ENCODE assay signal across 21 cellular contexts in genomic region chr2:27058210-27058609, GRCh38. TPM values are rescaled to one million over a fixed set of nuclear protein-coding genes. Genes with fewer than 3 reads are reported as not detected.
DNase-seq lines count a peak whose midpoint lies in the region; ATAC-seq, FAIRE-seq and TF ChIP-seq lines count a peak whose summit lies in the region.
"Had no signal": no experiment of that assay in that cellular context is flagged by ENCODE, and none has a peak within 500 bp of the region (broad histone marks: within the 10 kb centered on the region; RNA-seq: fewer than 3 reads in every experiment).

No MANE protein-coding gene starts in this region.

- peaks cover 17 to 59% of the 10 kb centered on the region in 2 experiments for H3K36me3 ChIP-seq in HepG2 (replicated peaks in 1 of 2; ENCODE audit: control insufficient read depth in 1 of 2, insufficient read depth in 2 of 2, low read length in 2 of 2)
- H3K36me3 ChIP-seq in right lobe of liver, result peaks cover 0 to 10% (median 2%) of the 10 kb centered on the region in 4 donors

- no peak overlapping the region for H3K4me3 Mint-ChIP-seq in endothelial cell (ENCODE audit: unreplicated experiment)
- no peak overlapping the region for H3K4me3 Mint-ChIP-seq in stimulated activated effector memory CD8-positive, alpha-beta T cell treated with anti-CD3 and anti-CD28 coated beads, Interleukin-12 subunit alpha, Interleukin-12 subunit beta, amount 100 ng/mL, for 72 hours
- H3K4me3 Mint-ChIP-seq: CD8-positive, alpha-beta T cell; H9 had no signal

- H3K4me3 ChIP-seq in HepG2 (replicated peaks in 1 of 3; ENCODE audit: insufficient read depth in 1 of 3, low read depth in 2 of 3, low read length in 3 of 3), result no peak overlapping the region
- H3K4me3 ChIP-seq in right lobe of liver, result no peak overlapping the region
- H3K4me3 ChIP-seq: A549 had no signal

- H3K9ac ChIP-seq in HepG2 (ENCODE audit: insufficient read depth, low read depth, low read length), result no peak overlapping the region

- intact Hi-C loops in HepG2 (cut with micrococcal nuclease; ENCODE audit: unreplicated experiment), result no loop called here
- intact Hi-C loops in right lobe of liver (cut with DNase I), result no loop called here

- H3K4me1 ChIP-seq in HepG2 (ENCODE audit: insufficient read depth, low read length) (peaks cover 3% of the 10 kb centered on the region; the same call in 1 of the 2 replicates), right lobe of liver (peaks cover 0 to 17% (median 5%) of the 10 kb centered on the region in 4 donors)
- H3K4me1 ChIP-seq: A549 had no signal

- H3K27ac ChIP-seq in HepG2 (ENCODE audit: extremely low read length, insufficient read depth, low read length) (no peak overlapping the region), right lobe of liver (no peak overlapping the region)
- H3K27ac ChIP-seq: A549, C4-2B had no signal

- peaks cover 20% of the 10 kb centered on the region for H3K4me1 Mint-ChIP-seq in endothelial cell (ENCODE audit: unreplicated experiment)
- H3K4me1 Mint-ChIP-seq in stimulated activated effector memory CD8-positive, alpha-beta T cell treated with anti-CD3 and anti-CD28 coated beads, Interleukin-12 subunit alpha, Interleukin-12 subunit beta, amount 100 ng/mL, for 72 hours, result no peaks in the 10 kb centered on the region
- H3K4me1 Mint-ChIP-seq: H9 had no signal

- TF ChIP-seq EP300 in HepG2 (IDR thresholded peaks at IDR 0.05; ENCODE audit: low read depth in 2 of 2, low read length in 2 of 2) (no peak), HepG2 (CRISPR knock-in tag; IDR thresholded peaks at IDR 0.05; ENCODE audit: borderline replicate concordance) (no peak)

- WGBS in HepG2 (ENCODE audit: low lambda C conversion rate), result 93% methylated on average over 10 of the region's 10 CpGs
- 96% methylated on average over 4 of the region's 10 CpGs for WGBS in right lobe of liver (ENCODE audit: insufficient coverage, low coverage, low lambda C conversion rate, missing lambda C conversion rate)

- no peak for TF ChIP-seq CTCF in HepG2 (CRISPR knock-in tag; IDR thresholded peaks at IDR 0.05)
- TF ChIP-seq CTCF in right lobe of liver (IDR thresholded peaks at IDR 0.05), result no peak
- no peak for TF ChIP-seq CTCF in endothelial cell (IDR thresholded peaks at IDR 0.05; ENCODE audit: unreplicated experiment)

- TF ChIP-seq POLR2A in HepG2 (IDR thresholded peaks at IDR 0.05; ENCODE audit: insufficient read depth in 1 of 2, low read depth in 2 of 2, low read length in 2 of 2) (peak in 1 of 2 experiments; percentile 6; a peak in 3 of 4 replicates), right lobe of liver (IDR thresholded peaks at IDR 0.05) (no peak), GM18951 (IDR thresholded peaks at IDR 0.05; ENCODE audit: extremely low read depth, insufficient read depth, insufficient read length) (peak; percentile 18), GM12892 (IDR thresholded peaks at IDR 0.05; ENCODE audit: low read depth, low read length) (no peak)

- peaks cover 2% of the 10 kb centered on the region; the same call in 1 of the 2 replicates for H4K20me1 ChIP-seq in HepG2 (ENCODE audit: insufficient read depth, low read length)

- peaks cover 5% of the 10 kb centered on the region for H3K27me3 Mint-ChIP-seq in endothelial cell (ENCODE audit: unreplicated experiment)

- no peaks in the 10 kb centered on the region for H3K79me2 ChIP-seq in HepG2 (ENCODE audit: insufficient read depth, low read length)

- FAIRE-seq in HepG2 (lab: Jason Lieb, UNC) (no peak), GM12892 (lab: Jason Lieb, UNC) (no peak)
- FAIRE-seq: A549, D721Med, G401.6, HTR-8/SVneo had no signal

- TF ChIP-seq RAD21 in HepG2 (CRISPR knock-in tag; IDR thresholded peaks at IDR 0.05), result no peak

- H2AFZ ChIP-seq in HepG2 (ENCODE audit: low read length), result no peak overlapping the region

- peak overlapping the region; percentile 42 for H3K27ac Mint-ChIP-seq in endothelial cell (ENCODE audit: unreplicated experiment)
- H3K27ac Mint-ChIP-seq in stimulated activated effector memory CD8-positive, alpha-beta T cell treated with anti-CD3 and anti-CD28 coated beads, Interleukin-12 subunit alpha, Interleukin-12 subunit beta, amount 100 ng/mL, for 72 hours, result peak overlapping the region; percentile 37
- H3K27ac Mint-ChIP-seq: CD8-positive, alpha-beta T cell; H9 had no signal

- CTCF ChIA-PET in HepG2 (lab: Yijun Ruan, JAX; ENCODE audit: low intra/inter-chr PET ratio, low total read pairs), result no interaction called here

- in situ Hi-C loops in HepG2 (cut with HindIII; ENCODE audit: extremely low pct_ligation_motif_present, low pct_unique_long_range_greater_than_20kb), result no loop called here
- in situ Hi-C loops in GM18951 (cut with MboI; ENCODE audit: low sequenced_read_pairs, unreplicated experiment), result no loop called here

- no peak overlapping the region for H3K4me2 ChIP-seq in HepG2 (ENCODE audit: low read depth, low read length)
- H3K4me2 ChIP-seq: A549 had no signal

- H3K36me3 Mint-ChIP-seq in endothelial cell (ENCODE audit: low read depth, unreplicated experiment), result peaks cover 42% of the 10 kb centered on the region
- peaks cover 79% of the 10 kb centered on the region for H3K36me3 Mint-ChIP-seq in stimulated activated effector memory CD8-positive, alpha-beta T cell treated with anti-CD3 and anti-CD28 coated beads, Interleukin-12 subunit alpha, Interleukin-12 subunit beta, amount 100 ng/mL, for 72 hours

- H3K27me3 ChIP-seq in HepG2 (ENCODE audit: control insufficient read depth in 1 of 2, insufficient read depth in 2 of 2, low read length in 2 of 2), result no peaks in the 10 kb centered on the region
- H3K27me3 ChIP-seq in right lobe of liver, result no peaks in the 10 kb centered on the region
- H3K27me3 ChIP-seq: BE2C had no signal

- DNase-seq in HepG2 (ENCODE audit: low spot score) (no peak), right lobe of liver (no peak), endothelial cell (ENCODE audit: low spot score) (no peak), medulla oblongata (ENCODE audit: extremely low spot score) (no peak), GM12892 (ENCODE audit: insufficient read length) (no peak), NCI-H128 (lab: John Stamatoyannopoulos, UW; ENCODE audit: unreplicated experiment) (no peak)
- no peak for DNase-seq in stimulated activated effector memory CD8-positive, alpha-beta T cell treated with anti-CD3 and anti-CD28 coated beads, Interleukin-12 subunit alpha, Interleukin-12 subunit beta, amount 100 ng/mL, for 72 hours (ENCODE audit: low spot score in 2 of 2)
- DNase-seq: BE2C; CD8-positive, alpha-beta T cell; COR-L47; DMS153; DMS79 treated with DMSO at 0.1 percent for 48 hours; EL; GOT3; H9 had no signal

- POLR2A ChIA-PET in HepG2 (lab: Yijun Ruan, JAX), result interaction anchor here (1.4 to 11.6 kb wide), 6 partner anchors 7 to 36 kb away, joined by 3 to 100 read pairs (median 13); partner anchors contain the start of genes AGBL5, EMILIN1 and OST4

- BruUV-seq in HepG2 (replicated peaks; lab: Mats Ljungman, UMichigan), result no TSS peak

- H3K9me3 Mint-ChIP-seq in endothelial cell (ENCODE audit: unreplicated experiment), result no peaks in the 10 kb centered on the region
- H3K9me3 Mint-ChIP-seq in stimulated activated effector memory CD8-positive, alpha-beta T cell treated with anti-CD3 and anti-CD28 coated beads, Interleukin-12 subunit alpha, Interleukin-12 subunit beta, amount 100 ng/mL, for 72 hours, result no peaks in the 10 kb centered on the region
- H3K9me3 Mint-ChIP-seq: CD8-positive, alpha-beta T cell; H9 had no signal

- ATAC-seq in HepG2 (0 out of 3 replicates have a peak, but pooled peaks have one; percentile 5), right lobe of liver (no peak)
- no peak for ATAC-seq in stimulated activated effector memory CD8-positive, alpha-beta T cell treated with anti-CD3 and anti-CD28 coated beads, Interleukin-12 subunit alpha, Interleukin-12 subunit beta, amount 100 ng/mL, for 72 hours
- ATAC-seq: A549; CD8-positive, alpha-beta T cell had no signal

- no peaks in the 10 kb centered on the region for H3K9me3 ChIP-seq in HepG2 (ENCODE audit: low read length)
- no peaks in the 10 kb centered on the region for H3K9me3 ChIP-seq in right lobe of liver
- H3K9me3 ChIP-seq: A549, BE2C had no signal

RNA-seq across cellular contexts. Expression of gene AGBL5, which starts 6.7 kb away (rescaled TPM):
- total RNA-seq in HepG2 (2016; rRNA removed; fragmentation: Illumina TruSeq; extraction: Trizol) (48.6 and 55.9 TPM in 2 replicates), right lobe of liver (1 to 10 TPM; 3.9 to 7.4 (median 6.4) TPM), endothelial cell (ENCODE audit: unreplicated experiment) (32.5 TPM)
- total RNA-seq in HepG2 (2016; cell fraction: cytosol; rRNA removed; fragmentation: Illumina TruSeq; extraction: Trizol; ENCODE audit: low read depth), result 148 and 152 TPM in 2 replicates
- 39.9 and 57.5 TPM in 2 replicates for total RNA-seq in HepG2 (2016; cell fraction: insoluble cytoplasmic fraction; rRNA removed; fragmentation: Illumina TruSeq; extraction: Trizol)
- total RNA-seq in HepG2 (2016; cell fraction: membrane; rRNA removed; fragmentation: Illumina TruSeq; extraction: Trizol), result 249 and 253 TPM in 2 replicates
- 22.8 and 23.0 TPM in 2 replicates for total RNA-seq in HepG2 (2016; cell fraction: nucleus; rRNA removed; fragmentation: Illumina TruSeq; extraction: Trizol)
- 63.6 and 73.3 TPM in 2 replicates for polyA plus RNA-seq in HepG2 (2011; rRNA removed)
- polyA plus RNA-seq in HepG2 (2011; cell fraction: cytosol; rRNA removed), result 65.6 and 84.8 TPM in 2 replicates
- polyA plus RNA-seq in HepG2 (2011; cell fraction: nucleus; rRNA removed), result 45.3 and 47.1 TPM in 2 replicates
- polyA plus RNA-seq in HepG2 (2012), result 36.8 and 51.0 TPM in 2 replicates
- polyA plus RNA-seq in HepG2 (2016; cell fraction: cytosol; fragmentation: Illumina TruSeq; extraction: Trizol; ENCODE audit: low read depth), result 247 and 251 TPM in 2 replicates
- 54.3 and 66.5 TPM in 2 replicates for polyA plus RNA-seq in HepG2 (2016; cell fraction: insoluble cytoplasmic fraction; fragmentation: Illumina TruSeq; extraction: Trizol; ENCODE audit: low read depth)
- 277 and 306 TPM in 2 replicates for polyA plus RNA-seq in HepG2 (2016; cell fraction: membrane; fragmentation: Illumina TruSeq; extraction: Trizol; ENCODE audit: low read depth)
- 44.5 and 47.6 TPM in 2 replicates for polyA plus RNA-seq in HepG2 (2016; cell fraction: nucleus; fragmentation: Illumina TruSeq; extraction: Trizol; ENCODE audit: insufficient read depth, low read depth)
- 109 and 147 TPM in 2 replicates for polyA minus RNA-seq in HepG2 (2011; rRNA and poly(A)+ RNA removed; ENCODE audit: low replicate concordance)
- polyA minus RNA-seq in HepG2 (2011; cell fraction: cytosol; rRNA and poly(A)+ RNA removed), result 32.5 and 36.6 TPM in 2 replicates
- 26.1 and 37.3 TPM in 2 replicates for polyA minus RNA-seq in HepG2 (2011; cell fraction: nucleus; rRNA and poly(A)+ RNA removed)
- 18.1 TPM for polyA plus RNA-seq in GM12892 (2012; ENCODE audit: missing spikeins)

RNA-seq across cellular contexts. Expression of gene OST4, which starts 13.2 kb away (rescaled TPM):
- total RNA-seq in HepG2 (2016; rRNA removed; fragmentation: Illumina TruSeq; extraction: Trizol), result 498 and 508 TPM in 2 replicates
- 947 and 1,365 TPM in 2 replicates for total RNA-seq in HepG2 (2016; cell fraction: cytosol; rRNA removed; fragmentation: Illumina TruSeq; extraction: Trizol; ENCODE audit: low read depth)
- total RNA-seq in HepG2 (2016; cell fraction: insoluble cytoplasmic fraction; rRNA removed; fragmentation: Illumina TruSeq; extraction: Trizol), result 496 and 506 TPM in 2 replicates
- total RNA-seq in HepG2 (2016; cell fraction: membrane; rRNA removed; fragmentation: Illumina TruSeq; extraction: Trizol), result 928 and 1,097 TPM in 2 replicates
- total RNA-seq in HepG2 (2016; cell fraction: nucleus; rRNA removed; fragmentation: Illumina TruSeq; extraction: Trizol), result 200 and 226 TPM in 2 replicates
- polyA plus RNA-seq in HepG2 (2011; rRNA removed), result 491 and 584 TPM in 2 replicates
- polyA plus RNA-seq in HepG2 (2011; cell fraction: cytosol; rRNA removed), result 627 and 1,057 TPM in 2 replicates
- polyA plus RNA-seq in HepG2 (2011; cell fraction: nucleus; rRNA removed), result 336 and 383 TPM in 2 replicates
- polyA plus RNA-seq in HepG2 (2012), result 371 and 440 TPM in 2 replicates
- polyA plus RNA-seq in HepG2 (2016; cell fraction: cytosol; fragmentation: Illumina TruSeq; extraction: Trizol; ENCODE audit: low read depth), result 1,401 and 1,836 TPM in 2 replicates
- polyA plus RNA-seq in HepG2 (2016; cell fraction: insoluble cytoplasmic fraction; fragmentation: Illumina TruSeq; extraction: Trizol; ENCODE audit: low read depth), result 640 and 680 TPM in 2 replicates
- 1,282 and 1,407 TPM in 2 replicates for polyA plus RNA-seq in HepG2 (2016; cell fraction: membrane; fragmentation: Illumina TruSeq; extraction: Trizol; ENCODE audit: low read depth)
- 415 and 448 TPM in 2 replicates for polyA plus RNA-seq in HepG2 (2016; cell fraction: nucleus; fragmentation: Illumina TruSeq; extraction: Trizol; ENCODE audit: insufficient read depth, low read depth)
- 310 and 535 TPM in 2 replicates for polyA minus RNA-seq in HepG2 (2011; rRNA and poly(A)+ RNA removed; ENCODE audit: low replicate concordance)
- polyA minus RNA-seq in HepG2 (2011; cell fraction: cytosol; rRNA and poly(A)+ RNA removed), result 514 and 560 TPM in 2 replicates
- polyA minus RNA-seq in HepG2 (2011; cell fraction: nucleus; rRNA and poly(A)+ RNA removed), result 136 and 144 TPM in 2 replicates
- 100 to 1,000 TPM; 144 to 182 (median 161) TPM for total RNA-seq in right lobe of liver
- total RNA-seq in endothelial cell (ENCODE audit: unreplicated experiment), result 379 TPM
- polyA plus RNA-seq in GM12892 (2012; ENCODE audit: missing spikeins), result 443 TPM

RNA-seq across cellular contexts. Expression of gene EMILIN1, which starts 20.2 kb away (rescaled TPM):
- 4.0 and 9.7 TPM in 2 replicates for total RNA-seq in HepG2 (2016; rRNA removed; fragmentation: Illumina TruSeq; extraction: Trizol)
- 0.53 and 0.61 TPM in 2 replicates for total RNA-seq in HepG2 (2016; cell fraction: cytosol; rRNA removed; fragmentation: Illumina TruSeq; extraction: Trizol; ENCODE audit: low read depth)
- total RNA-seq in HepG2 (2016; cell fraction: insoluble cytoplasmic fraction; rRNA removed; fragmentation: Illumina TruSeq; extraction: Trizol), result 4.1 and 12.5 TPM in 2 replicates
- total RNA-seq in HepG2 (2016; cell fraction: membrane; rRNA removed; fragmentation: Illumina TruSeq; extraction: Trizol), result 1.4 TPM in 2 replicates
- 8.7 and 9.5 TPM in 2 replicates for total RNA-seq in HepG2 (2016; cell fraction: nucleus; rRNA removed; fragmentation: Illumina TruSeq; extraction: Trizol)
- 8.1 and 13.1 TPM in 2 replicates for polyA plus RNA-seq in HepG2 (2011; rRNA removed)
- 9.7 and 19.1 TPM in 2 replicates for polyA plus RNA-seq in HepG2 (2011; cell fraction: cytosol; rRNA removed)
- polyA plus RNA-seq in HepG2 (2011; cell fraction: nucleus; rRNA removed), result 30.1 and 34.4 TPM in 2 replicates
- 8.6 and 10.0 TPM in 2 replicates for polyA plus RNA-seq in HepG2 (2012)
- 0.42 and 0.58 TPM in 2 replicates for polyA plus RNA-seq in HepG2 (2016; cell fraction: cytosol; fragmentation: Illumina TruSeq; extraction: Trizol; ENCODE audit: low read depth)
- polyA plus RNA-seq in HepG2 (2016; cell fraction: insoluble cytoplasmic fraction; fragmentation: Illumina TruSeq; extraction: Trizol; ENCODE audit: low read depth), result 2.8 and 3.2 TPM in 2 replicates
- 0.45 and 1.0 TPM in 2 replicates for polyA plus RNA-seq in HepG2 (2016; cell fraction: membrane; fragmentation: Illumina TruSeq; extraction: Trizol; ENCODE audit: low read depth)
- polyA plus RNA-seq in HepG2 (2016; cell fraction: nucleus; fragmentation: Illumina TruSeq; extraction: Trizol; ENCODE audit: insufficient read depth, low read depth), result 14.3 and 15.9 TPM in 2 replicates
- 0.54 and 19.1 TPM in 2 replicates for polyA minus RNA-seq in HepG2 (2011; rRNA and poly(A)+ RNA removed; ENCODE audit: low replicate concordance)
- 13.6 and 17.2 TPM in 2 replicates for polyA minus RNA-seq in HepG2 (2011; cell fraction: cytosol; rRNA and poly(A)+ RNA removed)
- polyA minus RNA-seq in HepG2 (2011; cell fraction: nucleus; rRNA and poly(A)+ RNA removed), result 4.8 and 5.6 TPM in 2 replicates
- 10 to 100 TPM in 5 of 6 experiments, 1 to 10 TPM in 1; 7.2 to 26.1 (median 21.0) TPM for total RNA-seq in right lobe of liver
- total RNA-seq in endothelial cell (ENCODE audit: unreplicated experiment), result 2.1 TPM
- 0.17 TPM for polyA plus RNA-seq in GM12892 (2012; ENCODE audit: missing spikeins)

RNA-seq across cellular contexts. Expression of gene TMEM214, which starts 25.4 kb away (rescaled TPM):
- 28.0 and 58.3 TPM in 2 replicates for total RNA-seq in HepG2 (2016; rRNA removed; fragmentation: Illumina TruSeq; extraction: Trizol)
- 13.7 and 15.2 TPM in 2 replicates for total RNA-seq in HepG2 (2016; cell fraction: cytosol; rRNA removed; fragmentation: Illumina TruSeq; extraction: Trizol; ENCODE audit: low read depth)
- total RNA-seq in HepG2 (2016; cell fraction: insoluble cytoplasmic fraction; rRNA removed; fragmentation: Illumina TruSeq; extraction: Trizol), result 22.8 and 61.4 TPM in 2 replicates
- 24.2 and 24.6 TPM in 2 replicates for total RNA-seq in HepG2 (2016; cell fraction: membrane; rRNA removed; fragmentation: Illumina TruSeq; extraction: Trizol)
- total RNA-seq in HepG2 (2016; cell fraction: nucleus; rRNA removed; fragmentation: Illumina TruSeq; extraction: Trizol), result 65.4 and 81.2 TPM in 2 replicates
- polyA plus RNA-seq in HepG2 (2011; rRNA removed), result 132 and 137 TPM in 2 replicates
- polyA plus RNA-seq in HepG2 (2011; cell fraction: cytosol; rRNA removed), result 96.3 and 120 TPM in 2 replicates
- polyA plus RNA-seq in HepG2 (2011; cell fraction: nucleus; rRNA removed), result 355 and 421 TPM in 2 replicates
- polyA plus RNA-seq in HepG2 (2012), result 76.8 and 81.7 TPM in 2 replicates
- polyA plus RNA-seq in HepG2 (2016; cell fraction: cytosol; fragmentation: Illumina TruSeq; extraction: Trizol; ENCODE audit: low read depth), result 15.5 and 16.9 TPM in 2 replicates
- polyA plus RNA-seq in HepG2 (2016; cell fraction: insoluble cytoplasmic fraction; fragmentation: Illumina TruSeq; extraction: Trizol; ENCODE audit: low read depth), result 43.0 and 58.5 TPM in 2 replicates
- 30.0 and 37.0 TPM in 2 replicates for polyA plus RNA-seq in HepG2 (2016; cell fraction: membrane; fragmentation: Illumina TruSeq; extraction: Trizol; ENCODE audit: low read depth)
- 188 and 192 TPM in 2 replicates for polyA plus RNA-seq in HepG2 (2016; cell fraction: nucleus; fragmentation: Illumina TruSeq; extraction: Trizol; ENCODE audit: insufficient read depth, low read depth)
- 248 and 683 TPM in 2 replicates for polyA minus RNA-seq in HepG2 (2011; rRNA and poly(A)+ RNA removed; ENCODE audit: low replicate concordance)
- polyA minus RNA-seq in HepG2 (2011; cell fraction: cytosol; rRNA and poly(A)+ RNA removed), result 150 and 151 TPM in 2 replicates
- polyA minus RNA-seq in HepG2 (2011; cell fraction: nucleus; rRNA and poly(A)+ RNA removed), result 219 and 243 TPM in 2 replicates
- 10 to 100 TPM; 29.1 to 62.7 (median 50.0) TPM for total RNA-seq in right lobe of liver
- 55.3 TPM for total RNA-seq in endothelial cell (ENCODE audit: unreplicated experiment)
- polyA plus RNA-seq in GM12892 (2012; ENCODE audit: missing spikeins), result 31.3 TPM

RNA-seq across cellular contexts. Expression of gene KHK, which starts 28.4 kb away (rescaled TPM):
- total RNA-seq in HepG2 (2016; rRNA removed; fragmentation: Illumina TruSeq; extraction: Trizol) (29.9 and 40.9 TPM in 2 replicates), right lobe of liver (100 to 1,000 TPM; 101 to 283 (median 206) TPM), endothelial cell (ENCODE audit: unreplicated experiment) (1.4 TPM)
- total RNA-seq in HepG2 (2016; cell fraction: cytosol; rRNA removed; fragmentation: Illumina TruSeq; extraction: Trizol; ENCODE audit: low read depth), result 8.1 and 9.7 TPM in 2 replicates
- 31.6 and 41.5 TPM in 2 replicates for total RNA-seq in HepG2 (2016; cell fraction: insoluble cytoplasmic fraction; rRNA removed; fragmentation: Illumina TruSeq; extraction: Trizol)
- total RNA-seq in HepG2 (2016; cell fraction: membrane; rRNA removed; fragmentation: Illumina TruSeq; extraction: Trizol), result 15.4 and 18.4 TPM in 2 replicates
- 34.9 and 38.4 TPM in 2 replicates for total RNA-seq in HepG2 (2016; cell fraction: nucleus; rRNA removed; fragmentation: Illumina TruSeq; extraction: Trizol)
- 99.2 and 139 TPM in 2 replicates for polyA plus RNA-seq in HepG2 (2011; rRNA removed)
- 93.9 and 100.0 TPM in 2 replicates for polyA plus RNA-seq in HepG2 (2011; cell fraction: cytosol; rRNA removed)
- 195 and 260 TPM in 2 replicates for polyA plus RNA-seq in HepG2 (2011; cell fraction: nucleus; rRNA removed)
- polyA plus RNA-seq in HepG2 (2012), result 128 and 136 TPM in 2 replicates
- polyA plus RNA-seq in HepG2 (2016; cell fraction: cytosol; fragmentation: Illumina TruSeq; extraction: Trizol; ENCODE audit: low read depth), result 12.3 and 15.8 TPM in 2 replicates
- 39.2 and 45.9 TPM in 2 replicates for polyA plus RNA-seq in HepG2 (2016; cell fraction: insoluble cytoplasmic fraction; fragmentation: Illumina TruSeq; extraction: Trizol; ENCODE audit: low read depth)
- 14.9 and 20.8 TPM in 2 replicates for polyA plus RNA-seq in HepG2 (2016; cell fraction: membrane; fragmentation: Illumina TruSeq; extraction: Trizol; ENCODE audit: low read depth)
- polyA plus RNA-seq in HepG2 (2016; cell fraction: nucleus; fragmentation: Illumina TruSeq; extraction: Trizol; ENCODE audit: insufficient read depth, low read depth), result 94.3 and 95.6 TPM in 2 replicates
- polyA minus RNA-seq in HepG2 (2011; rRNA and poly(A)+ RNA removed; ENCODE audit: low replicate concordance), result 6.9 and 106 TPM in 2 replicates
- polyA minus RNA-seq in HepG2 (2011; cell fraction: cytosol; rRNA and poly(A)+ RNA removed), result 29.4 and 50.9 TPM in 2 replicates
- polyA minus RNA-seq in HepG2 (2011; cell fraction: nucleus; rRNA and poly(A)+ RNA removed), result 51.5 and 66.5 TPM in 2 replicates
- 2.6 TPM for polyA plus RNA-seq in GM12892 (2012; ENCODE audit: missing spikeins)
